ENCODE assay signal across 17 cellular contexts in the genomic region with DNA sequence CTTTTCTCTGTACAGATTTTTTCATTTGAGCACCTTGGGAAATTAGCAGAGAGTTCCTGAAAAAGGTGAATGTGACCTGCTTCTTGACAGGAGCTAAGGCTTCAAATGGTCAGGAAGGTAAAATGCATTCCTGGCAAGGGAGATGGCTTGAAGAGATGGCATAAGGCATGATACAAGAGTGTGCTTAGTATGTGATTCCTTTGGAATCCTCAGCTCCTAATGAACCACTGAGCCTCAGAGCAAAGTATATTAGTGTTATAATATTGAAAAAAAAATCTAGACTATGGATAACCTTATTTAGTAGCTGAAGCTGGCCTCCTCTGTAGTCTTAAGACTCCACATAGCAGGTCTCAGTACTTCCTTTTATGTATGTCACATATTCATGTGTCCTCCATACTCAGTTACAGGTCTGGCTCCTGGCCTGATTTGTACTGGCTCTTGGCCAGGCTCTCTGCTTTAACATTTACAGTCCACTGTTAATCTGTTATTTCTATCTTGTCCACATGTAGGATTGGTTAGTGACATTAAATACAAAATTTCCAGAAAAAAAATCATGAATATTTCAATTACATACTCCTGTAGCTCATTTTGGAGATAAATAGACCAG. TPM values are rescaled to one million over a fixed set of nuclear protein-coding genes. Genes with fewer than 3 reads are reported as not detected.
DNase-seq lines count a peak whose midpoint lies in the region; ATAC-seq and TF ChIP-seq lines count a peak whose summit lies in the region.
"Had no signal": no experiment of that assay in that cellular context is flagged by ENCODE, and none has a peak within 500 bp of the region (broad histone marks: within the 10 kb centered on the region; RNA-seq: fewer than 3 reads in every experiment).

No MANE protein-coding gene starts in this region.

- H3K27me3 ChIP-seq in BE2C (no peaks in the 10 kb centered on the region), Caco-2 (replicated peaks; ENCODE audit: control insufficient read depth, insufficient read depth, low read length) (no peaks in the 10 kb centered on the region)

- H3K9me3 ChIP-seq in BE2C (no peaks in the 10 kb centered on the region), Caco-2 (no peaks in the 10 kb centered on the region)

- H3K4me1 ChIP-seq in BE2C (peaks cover 14% of the 10 kb centered on the region), Caco-2 (no peaks in the 10 kb centered on the region)

- H3K36me3 Mint-ChIP-seq in Caco-2 (ENCODE audit: insufficient read depth, unreplicated experiment): peaks cover 6% of the 10 kb centered on the region

- H3K4me1 Mint-ChIP-seq in Caco-2 (ENCODE audit: low read depth, unreplicated experiment): no peaks in the 10 kb centered on the region

- H3K4me3 Mint-ChIP-seq in Caco-2 (ENCODE audit: unreplicated experiment): no peak overlapping the region
- H3K4me3 Mint-ChIP-seq: activated CD8-positive, alpha-beta T cell treated with anti-CD3 and anti-CD28 coated beads for 36 hours; effector memory CD8-positive, alpha-beta T cell had no signal

- ATAC-seq in left lobe of liver: peak; percentile 80
- no peak for ATAC-seq in GM21717 (IDR thresholded peaks at IDR 0.05; ENCODE audit: unreplicated experiment)
- ATAC-seq: activated CD8-positive, alpha-beta T cell treated with anti-CD3 and anti-CD28 coated beads for 36 hours; effector memory CD8-positive, alpha-beta T cell; Panc1 had no signal

- CTCF ChIA-PET in Caco-2 (lab: Charles Lee): no interaction called here

- POLR2A ChIA-PET in Caco-2 (lab: Charles Lee): no interaction called here

- DNase-seq in BE2C: peak; percentile 69
- DNase-seq in NCI-H2196 (lab: John Stamatoyannopoulos, UW; ENCODE audit: unreplicated experiment): peak; percentile 65
- peak; percentile 59 for DNase-seq in cerebellum (ENCODE audit: low spot score)
- no peak for DNase-seq in left lobe of liver (ENCODE audit: low spot score)
- no peak for DNase-seq in GM13976 (ENCODE audit: low spot score)
- DNase-seq in RKO (ENCODE audit: low spot score): no peak
- no peak for DNase-seq in Caco-2
- DNase-seq: activated CD8-positive, alpha-beta T cell treated with anti-CD3 and anti-CD28 coated beads for 36 hours; activated T-cell treated with anti-CD3 and anti-CD28 coated beads, Interleukin-2, amount 50 U/mL, for 48 hours; COR-L47; effector memory CD8-positive, alpha-beta T cell; GF-D8; H7; NCI-H187 treated with DMSO at 0.1 percent for 48 hours; stimulated activated CD4-positive, alpha-beta T cell treated with anti-CD3 and anti-CD28 coated beads, Interleukin-2, amount 100 ng/mL, for 24 hours had no signal

- no peak overlapping the region for H3K27ac Mint-ChIP-seq in Caco-2 (ENCODE audit: unreplicated experiment)
- H3K27ac Mint-ChIP-seq: activated CD8-positive, alpha-beta T cell treated with anti-CD3 and anti-CD28 coated beads for 36 hours; effector memory CD8-positive, alpha-beta T cell had no signal

- H3K9me3 Mint-ChIP-seq in Caco-2 (ENCODE audit: unreplicated experiment): no peaks in the 10 kb centered on the region
- H3K9me3 Mint-ChIP-seq: activated CD8-positive, alpha-beta T cell treated with anti-CD3 and anti-CD28 coated beads for 36 hours; effector memory CD8-positive, alpha-beta T cell had no signal

- intact Hi-C loops in Caco-2 (cut with micrococcal nuclease; ENCODE audit: unreplicated experiment): no loop called here

- in situ Hi-C loops in GM13976 (cut with MboI; ENCODE audit: low sequenced_read_pairs, unreplicated experiment): no loop called here

- TF ChIP-seq CTCF in BE2C (IDR thresholded peaks at IDR 0.05; ENCODE audit: low read depth, low read length): no peak
- no peak for TF ChIP-seq CTCF in GM13976 (IDR thresholded peaks at IDR 0.05; ENCODE audit: borderline replicate concordance, control extremely low read depth, extremely low read depth, insufficient read depth, missing control alignments)
- TF ChIP-seq CTCF in Caco-2 (IDR thresholded peaks at IDR 0.05; ENCODE audit: insufficient read depth in 1 of 2, low read depth in 1 of 2, low read length in 1 of 2, severe bottlenecking in 1 of 2, unreplicated experiment in 1 of 2): no peak

- H3K4me3 ChIP-seq in BE2C (ENCODE audit: low read depth, low read length) (no peak overlapping the region), Caco-2 (ENCODE audit: low read depth, low read length) (no peak overlapping the region)

- no peaks in the 10 kb centered on the region for H3K27me3 Mint-ChIP-seq in Caco-2 (ENCODE audit: insufficient read depth, unreplicated experiment)
- H3K27me3 Mint-ChIP-seq: activated CD8-positive, alpha-beta T cell treated with anti-CD3 and anti-CD28 coated beads for 36 hours; effector memory CD8-positive, alpha-beta T cell had no signal

- no TSS peak for BruUV-seq in Caco-2 (replicated peaks; lab: Mats Ljungman, UMichigan)

- H3K36me3 ChIP-seq in BE2C: no peaks in the 10 kb centered on the region
- H3K36me3 ChIP-seq in Caco-2 (ENCODE audit: control insufficient read depth, insufficient read depth, low read length): no peaks in the 10 kb centered on the region

RNA-seq across cellular contexts. Expression of gene TOGARAM1, which starts 17.9 kb away (rescaled TPM):
- polyA plus RNA-seq in BE2C (2012; ENCODE audit: insufficient read depth, insufficient read length, low read depth): 12.7 TPM
- total RNA-seq in cerebellum (53.8 TPM), left lobe of liver (5.9 TPM), Caco-2 (2022) (5.9 and 7.1 TPM in 2 replicates)

RNA-seq across cellular contexts. Expression of gene KLHL28, which starts 18.1 kb away (rescaled TPM):
- 14.7 TPM for polyA plus RNA-seq in BE2C (2012; ENCODE audit: insufficient read depth, insufficient read length, low read depth)
- total RNA-seq in cerebellum (36.3 TPM), left lobe of liver (6.2 TPM), Caco-2 (2022) (3.6 and 4.7 TPM in 2 replicates)

Comparison
In these comparisons a context has a peak if more than half of its experiments do, and no peak if none do; other contexts are left out.
1. DNase-seq: peak in BE2C (single experiment), NCI-H2196 (single experiment) and cerebellum (single experiment); none in left lobe of liver (single experiment), GM13976 (single experiment), RKO (single experiment) and Caco-2 (0 of 2).